Comparison of ENCODE assay signal across 1 cellular context in the genomic region with DNA sequence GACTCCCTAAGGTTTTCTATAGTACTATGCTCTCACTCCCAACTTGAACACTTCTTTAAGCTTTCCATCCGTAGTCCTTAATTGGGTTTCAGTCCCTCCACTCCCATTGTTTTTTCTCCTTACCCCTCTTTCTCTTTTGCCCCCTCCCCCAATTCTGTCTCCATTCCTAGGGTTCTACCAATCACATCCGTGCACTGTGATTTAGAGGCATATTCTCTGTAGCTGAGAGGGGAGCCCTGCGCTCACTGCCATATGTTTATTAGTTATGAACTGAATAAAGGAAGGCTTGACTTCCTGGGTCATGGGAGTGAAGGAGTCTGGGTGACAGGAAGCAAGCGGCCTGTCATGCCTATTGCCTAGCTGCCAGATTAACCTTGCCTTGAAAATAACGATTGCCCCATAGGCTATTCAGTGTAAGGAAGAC.
TF ChIP-seq lines count a peak whose summit lies in the region.

No MANE protein-coding gene starts in this region.

TF ChIP-seq in WTC11, 78 proteins besides CTCF, POLR2A, EP300 and RAD21 (continued from another document):
- TF ChIP-seq, protein P1, sequence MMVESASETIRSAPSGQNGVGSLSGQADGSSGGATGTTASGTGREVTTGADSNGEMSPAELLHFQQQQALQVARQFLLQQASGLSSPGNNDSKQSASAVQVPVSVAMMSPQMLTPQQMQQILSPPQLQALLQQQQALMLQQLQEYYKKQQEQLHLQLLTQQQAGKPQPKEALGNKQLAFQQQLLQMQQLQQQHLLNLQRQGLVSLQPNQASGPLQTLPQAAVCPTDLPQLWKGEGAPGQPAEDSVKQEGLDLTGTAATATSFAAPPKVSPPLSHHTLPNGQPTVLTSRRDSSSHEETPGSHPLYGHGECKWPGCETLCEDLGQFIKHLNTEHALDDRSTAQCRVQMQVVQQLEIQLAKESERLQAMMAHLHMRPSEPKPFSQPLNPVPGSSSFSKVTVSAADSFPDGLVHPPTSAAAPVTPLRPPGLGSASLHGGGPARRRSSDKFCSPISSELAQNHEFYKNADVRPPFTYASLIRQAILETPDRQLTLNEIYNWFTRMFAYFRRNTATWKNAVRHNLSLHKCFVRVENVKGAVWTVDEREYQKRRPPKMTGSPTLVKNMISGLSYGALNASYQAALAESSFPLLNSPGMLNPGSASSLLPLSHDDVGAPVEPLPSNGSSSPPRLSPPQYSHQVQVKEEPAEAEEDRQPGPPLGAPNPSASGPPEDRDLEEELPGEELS (CRISPR knock-in tag; IDR thresholded peaks at IDR 0.05) = no peak
- TF ChIP-seq ZNF121 (CRISPR knock-in tag; IDR thresholded peaks at IDR 0.05) (no peak), ATF1 (CRISPR knock-in tag; IDR thresholded peaks at IDR 0.05) (no peak)
- TF ChIP-seq, protein P2, sequence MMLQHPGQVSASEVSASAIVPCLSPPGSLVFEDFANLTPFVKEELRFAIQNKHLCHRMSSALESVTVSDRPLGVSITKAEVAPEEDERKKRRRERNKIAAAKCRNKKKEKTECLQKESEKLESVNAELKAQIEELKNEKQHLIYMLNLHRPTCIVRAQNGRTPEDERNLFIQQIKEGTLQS (CRISPR knock-in tag; conservative IDR thresholded peaks at IDR 0.05) = no peak
- TF ChIP-seq, protein P3, sequence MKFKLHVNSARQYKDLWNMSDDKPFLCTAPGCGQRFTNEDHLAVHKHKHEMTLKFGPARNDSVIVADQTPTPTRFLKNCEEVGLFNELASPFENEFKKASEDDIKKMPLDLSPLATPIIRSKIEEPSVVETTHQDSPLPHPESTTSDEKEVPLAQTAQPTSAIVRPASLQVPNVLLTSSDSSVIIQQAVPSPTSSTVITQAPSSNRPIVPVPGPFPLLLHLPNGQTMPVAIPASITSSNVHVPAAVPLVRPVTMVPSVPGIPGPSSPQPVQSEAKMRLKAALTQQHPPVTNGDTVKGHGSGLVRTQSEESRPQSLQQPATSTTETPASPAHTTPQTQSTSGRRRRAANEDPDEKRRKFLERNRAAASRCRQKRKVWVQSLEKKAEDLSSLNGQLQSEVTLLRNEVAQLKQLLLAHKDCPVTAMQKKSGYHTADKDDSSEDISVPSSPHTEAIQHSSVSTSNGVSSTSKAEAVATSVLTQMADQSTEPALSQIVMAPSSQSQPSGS (CRISPR knock-in tag; IDR thresholded peaks at IDR 0.05; ENCODE audit: borderline replicate concordance, low read depth) = no peak
- TF ChIP-seq, protein P4, sequence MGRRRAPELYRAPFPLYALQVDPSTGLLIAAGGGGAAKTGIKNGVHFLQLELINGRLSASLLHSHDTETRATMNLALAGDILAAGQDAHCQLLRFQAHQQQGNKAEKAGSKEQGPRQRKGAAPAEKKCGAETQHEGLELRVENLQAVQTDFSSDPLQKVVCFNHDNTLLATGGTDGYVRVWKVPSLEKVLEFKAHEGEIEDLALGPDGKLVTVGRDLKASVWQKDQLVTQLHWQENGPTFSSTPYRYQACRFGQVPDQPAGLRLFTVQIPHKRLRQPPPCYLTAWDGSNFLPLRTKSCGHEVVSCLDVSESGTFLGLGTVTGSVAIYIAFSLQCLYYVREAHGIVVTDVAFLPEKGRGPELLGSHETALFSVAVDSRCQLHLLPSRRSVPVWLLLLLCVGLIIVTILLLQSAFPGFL (CRISPR knock-in tag; IDR thresholded peaks at IDR 0.05; ENCODE audit: borderline replicate concordance) = no peak
